Comparison of ENCODE assay signal across 17 cellular contexts in the genomic region with DNA sequence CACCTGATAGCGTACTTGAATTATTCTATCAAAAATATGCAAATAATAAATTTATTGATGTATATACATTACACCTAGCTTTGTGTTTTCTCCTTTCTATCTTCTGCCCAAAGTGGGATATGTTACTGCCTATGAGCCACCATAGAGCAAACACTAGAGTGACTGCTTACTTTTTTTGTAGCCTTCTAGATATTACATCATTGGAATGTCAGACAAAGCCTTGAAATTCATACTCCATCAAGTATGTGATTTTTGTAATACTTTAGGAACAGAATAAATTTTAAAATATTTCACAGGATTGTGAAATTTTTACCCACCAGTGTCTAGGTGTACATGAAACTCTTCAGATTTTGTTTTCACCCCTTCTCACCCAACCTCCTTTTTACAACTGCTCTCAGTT.
DNase-seq lines count a peak whose midpoint lies in the region; ATAC-seq and TF ChIP-seq lines count a peak whose summit lies in the region.
"Had no signal": no experiment of that assay in that cellular context is flagged by ENCODE, and none has a peak within 500 bp of the region (broad histone marks: within the 10 kb centered on the region; RNA-seq: fewer than 3 reads in every experiment).

No MANE protein-coding gene starts in this region.

- H3K79me2 ChIP-seq in osteoblast (ENCODE audit: insufficient read depth, low read length) = no peaks in the 10 kb centered on the region

- DNase-seq in amniotic epithelial cell (ENCODE audit: low read depth) (peak; percentile 36), fibroblast of peridontal ligament (ENCODE audit: extremely low read depth) (peak; percentile 51), osteoblast (ENCODE audit: insufficient read length, low spot score, missing footprints) (no peak), Ammon's horn (ENCODE audit: low spot score) (no peak), DMS153 treated with DMSO at 0.1 percent for 48 hours (lab: John Stamatoyannopoulos, UW; ENCODE audit: unreplicated experiment) (no peak), activated gamma-delta T cell treated with Interleukin-2 at 50 U/mL for 16 hours (no peak)
- DNase-seq: Calu3; CD4-positive, alpha-beta memory T cell; NCI-H1436; NCI-H2029 treated with DMSO at 0.1 percent for 48 hours; NCI-H2171 treated with DMSO at 0.1 percent for 48 hours; NCI-H446 treated with DMSO at 0.1 percent for 48 hours; NCI-H774 had no signal

- TF ChIP-seq CTCF in osteoblast (IDR thresholded peaks at IDR 0.05; ENCODE audit: extremely low read depth, low read depth, low read length) = no peak

- peaks cover 13% of the 10 kb centered on the region for H3K4me1 ChIP-seq in osteoblast (ENCODE audit: insufficient read depth, low read length)

- no peak overlapping the region for H3K4me3 ChIP-seq in osteoblast (ENCODE audit: insufficient read depth, low read length)

- ATAC-seq in GM21367 (IDR thresholded peaks at IDR 0.05; ENCODE audit: unreplicated experiment) = no peak
- ATAC-seq: HepG2 had no signal

- H3K4me2 ChIP-seq in osteoblast (ENCODE audit: insufficient read depth, low read length) = no peak overlapping the region
- H3K4me2 ChIP-seq: KMS-11 had no signal

- H4K20me1 ChIP-seq in osteoblast (ENCODE audit: insufficient read depth, low read length) = no peaks in the 10 kb centered on the region

- H2AFZ ChIP-seq in osteoblast (ENCODE audit: low read length) = peak overlapping the region; percentile 41

- H3K36me3 ChIP-seq in osteoblast (ENCODE audit: insufficient read depth, low read length) = no peaks in the 10 kb centered on the region

- H3K9me3 ChIP-seq in osteoblast (ENCODE audit: low read depth, low read length) = no peaks in the 10 kb centered on the region

- H3K27ac ChIP-seq in osteoblast (ENCODE audit: low read depth, low read length) = no peak overlapping the region
- H3K27ac ChIP-seq: KMS-11, RWPE1 had no signal

- H3K27me3 ChIP-seq in osteoblast (ENCODE audit: insufficient read depth, low read length) = no peaks in the 10 kb centered on the region

Comparison
In these comparisons a context has a peak if more than half of its experiments do, and no peak if none do; other contexts are left out.
1. DNase-seq: peak in amniotic epithelial cell (single experiment) and fibroblast of peridontal ligament (single experiment); none in osteoblast (single experiment), Ammon's horn (single experiment), DMS153 treated with DMSO at 0.1 percent for 48 hours (single experiment) and activated gamma-delta T cell treated with Interleukin-2 at 50 U/mL for 16 hours (single experiment).